In genomic region chr6:101391772-101392560, GRCh38 we compare ENCODE assay signal across 1 cellular context.
TF ChIP-seq lines count a peak whose summit lies in the region.

No MANE protein-coding gene starts in this region.

TF ChIP-seq in IMR-90, 13 proteins besides CTCF, POLR2A, EP300 and RAD21 (continued from another document):
- TF ChIP-seq, protein P1, sequence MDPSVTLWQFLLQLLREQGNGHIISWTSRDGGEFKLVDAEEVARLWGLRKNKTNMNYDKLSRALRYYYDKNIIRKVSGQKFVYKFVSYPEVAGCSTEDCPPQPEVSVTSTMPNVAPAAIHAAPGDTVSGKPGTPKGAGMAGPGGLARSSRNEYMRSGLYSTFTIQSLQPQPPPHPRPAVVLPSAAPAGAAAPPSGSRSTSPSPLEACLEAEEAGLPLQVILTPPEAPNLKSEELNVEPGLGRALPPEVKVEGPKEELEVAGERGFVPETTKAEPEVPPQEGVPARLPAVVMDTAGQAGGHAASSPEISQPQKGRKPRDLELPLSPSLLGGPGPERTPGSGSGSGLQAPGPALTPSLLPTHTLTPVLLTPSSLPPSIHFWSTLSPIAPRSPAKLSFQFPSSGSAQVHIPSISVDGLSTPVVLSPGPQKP (IDR thresholded peaks at IDR 0.05; ENCODE audit: borderline replicate concordance, low read depth, low read length) = no peak
- TF ChIP-seq SMC3 (IDR thresholded peaks at IDR 0.05; ENCODE audit: low read depth, low read length) (no peak), BHLHE40 (IDR thresholded peaks at IDR 0.05; ENCODE audit: low read depth, low read length) (no peak), MAZ (IDR thresholded peaks at IDR 0.05; ENCODE audit: borderline replicate concordance, low read depth, low read length) (no peak)
